Comparison of ENCODE assay signal across 14 cellular contexts in genomic region chr10:34049887-34050286, GRCh38.
DNase-seq lines count a peak whose midpoint lies in the region; ATAC-seq and TF ChIP-seq lines count a peak whose summit lies in the region.
"Had no signal": no experiment of that assay in that cellular context is flagged by ENCODE, and none has a peak within 500 bp of the region (broad histone marks: within the 10 kb centered on the region; RNA-seq: fewer than 3 reads in every experiment).

No MANE protein-coding gene starts in this region.

- H3K36me3 ChIP-seq in kidney epithelial cell (ENCODE audit: control insufficient read depth, insufficient read depth, low read length) (no peaks in the 10 kb centered on the region), upper lobe of right lung (no peaks in the 10 kb centered on the region)
- H3K36me3 ChIP-seq: HAP-1 had no signal

- no peak overlapping the region for H3K27ac ChIP-seq in upper lobe of right lung

- peak; percentile 75 for ATAC-seq in activated naive CD8-positive, alpha-beta T cell treated with anti-CD3 and anti-CD28 coated beads, Interleukin-2, amount 50 U/mL, for 24 hours
- ATAC-seq in upper lobe of right lung (no peak), HG03469 (IDR thresholded peaks at IDR 0.05; ENCODE audit: unreplicated experiment) (no peak)

- no peaks in the 10 kb centered on the region for H3K9me3 ChIP-seq in upper lobe of right lung
- H3K9me3 ChIP-seq: HAP-1 had no signal

- intact Hi-C loops in upper lobe of right lung (cut with DNase I) = no loop called here

- H3K4me3 ChIP-seq in kidney epithelial cell (ENCODE audit: low read depth, low read length) = no peak overlapping the region
- H3K4me3 ChIP-seq in upper lobe of right lung = no peak overlapping the region
- H3K4me3 ChIP-seq: HAP-1 had no signal

- H3K9me3 Mint-ChIP-seq in activated naive CD8-positive, alpha-beta T cell treated with anti-CD3 and anti-CD28 coated beads, Interleukin-2, amount 50 U/mL, for 24 hours = peaks cover 4% of the 10 kb centered on the region

- peaks cover 2% of the 10 kb centered on the region for H3K27me3 ChIP-seq in kidney epithelial cell (ENCODE audit: control insufficient read depth, insufficient read depth, low read length)
- H3K27me3 ChIP-seq in upper lobe of right lung = no peaks in the 10 kb centered on the region

- H3K4me1 Mint-ChIP-seq in activated naive CD8-positive, alpha-beta T cell treated with anti-CD3 and anti-CD28 coated beads, Interleukin-2, amount 50 U/mL, for 24 hours = peaks cover 8% of the 10 kb centered on the region

- no peaks in the 10 kb centered on the region for H3K36me3 Mint-ChIP-seq in activated naive CD8-positive, alpha-beta T cell treated with anti-CD3 and anti-CD28 coated beads, Interleukin-2, amount 50 U/mL, for 24 hours (ENCODE audit: low read depth)

- no peaks in the 10 kb centered on the region for H3K4me1 ChIP-seq in upper lobe of right lung
- H3K4me1 ChIP-seq: HAP-1 had no signal

- H3K27me3 Mint-ChIP-seq in activated naive CD8-positive, alpha-beta T cell treated with anti-CD3 and anti-CD28 coated beads, Interleukin-2, amount 50 U/mL, for 24 hours = peaks cover 3% of the 10 kb centered on the region

- no peak overlapping the region for H3K27ac Mint-ChIP-seq in activated naive CD8-positive, alpha-beta T cell treated with anti-CD3 and anti-CD28 coated beads, Interleukin-2, amount 50 U/mL, for 24 hours

- peak; percentile 21 to 35 for DNase-seq in activated CD4-positive, alpha-beta T cell treated with anti-CD3 and anti-CD28 coated beads, Interleukin-2, amount 50 U/mL, for 48 hours
- no peak for DNase-seq in activated CD4-positive, alpha-beta T cell treated with anti-CD3 and anti-CD28 coated beads, Interleukin-2, amount 50 U/mL, for 1 hour
- DNase-seq in activated naive CD8-positive, alpha-beta T cell treated with anti-CD3 and anti-CD28 coated beads, Interleukin-2, amount 50 U/mL, for 24 hours = no peak
- DNase-seq in kidney epithelial cell (ENCODE audit: low read depth) = peak; percentile 37
- peak in 2 of 3 experiments; percentile 5 to 20 for DNase-seq in stimulated activated CD4-positive, alpha-beta T cell treated with anti-CD3 and anti-CD28 coated beads, TNF-alpha, amount 100 ng/mL, for 24 hours (ENCODE audit: low read depth in 3 of 3)
- no peak for DNase-seq in effector CD8-positive, alpha-beta T cell (lab: John Stamatoyannopoulos, UW)
- no peak for DNase-seq in upper lobe of right lung
- DNase-seq: activated CD8-positive, alpha-beta memory T cell treated with anti-CD3 and anti-CD28 coated beads, Interleukin-2, amount 50 U/mL, for 48 hours; AML-193; cortex of kidney; NCI-H526; SW 1271 had no signal

- TF ChIP-seq CTCF in kidney epithelial cell (IDR thresholded peaks at IDR 0.05; ENCODE audit: insufficient read depth, low read length, poor library complexity, severe bottlenecking) (no peak), upper lobe of right lung (IDR thresholded peaks at IDR 0.05) (no peak)

- no peak overlapping the region for H3K4me3 Mint-ChIP-seq in activated naive CD8-positive, alpha-beta T cell treated with anti-CD3 and anti-CD28 coated beads, Interleukin-2, amount 50 U/mL, for 24 hours

Comparison
In these comparisons a context has a peak if more than half of its experiments do, and no peak if none do; other contexts are left out.
1. DNase-seq: peak in activated CD4-positive, alpha-beta T cell treated with anti-CD3 and anti-CD28 coated beads, Interleukin-2, amount 50 U/mL, for 48 hours (2 of 2), kidney epithelial cell (single experiment) and stimulated activated CD4-positive, alpha-beta T cell treated with anti-CD3 and anti-CD28 coated beads, TNF-alpha, amount 100 ng/mL, for 24 hours (2 of 3); none in activated CD4-positive, alpha-beta T cell treated with anti-CD3 and anti-CD28 coated beads, Interleukin-2, amount 50 U/mL, for 1 hour (single experiment), activated naive CD8-positive, alpha-beta T cell treated with anti-CD3 and anti-CD28 coated beads, Interleukin-2, amount 50 U/mL, for 24 hours (single experiment), effector CD8-positive, alpha-beta T cell (single experiment) and upper lobe of right lung (single experiment).